2 cellular contexts compared by ENCODE assay signal in genomic region chr2:151305129-151305691, GRCh38.
TF ChIP-seq lines count a peak whose summit lies in the region.

No MANE protein-coding gene starts in this region.

TF ChIP-seq in HepG2, 621 proteins besides CTCF, POLR2A, EP300 and RAD21:
- TF ChIP-seq ZFP62 (CRISPR knock-in tag; IDR thresholded peaks at IDR 0.05) (no peak), PCBP2 (optimal IDR thresholded peaks at IDR 0.05; ENCODE audit: low read depth, low read length, poor library complexity, severe bottlenecking) (peak; percentile 35), HNRNPK (IDR thresholded peaks at IDR 0.05; ENCODE audit: low read depth, low read length, poor library complexity, severe bottlenecking) (peak; percentile 89)

TF ChIP-seq in SK-N-SH, 30 proteins besides CTCF, POLR2A, EP300 and RAD21:
- TF ChIP-seq PBX3 (IDR thresholded peaks at IDR 0.05) = no peak
- no peak for TF ChIP-seq MAX (IDR thresholded peaks at IDR 0.05; ENCODE audit: low read depth)
- no peak for TF ChIP-seq REST (IDR thresholded peaks at IDR 0.05; ENCODE audit: low read depth, low read length)
- TF ChIP-seq JUND (IDR thresholded peaks at IDR 0.05) = no peak
- TF ChIP-seq NRF1 (IDR thresholded peaks at IDR 0.05; ENCODE audit: low read depth, low read length) = no peak
- TF ChIP-seq SIN3A (IDR thresholded peaks at IDR 0.05; ENCODE audit: borderline replicate concordance, low read depth, low read length) = no peak
- TF ChIP-seq YY1 (IDR thresholded peaks at IDR 0.05; ENCODE audit: low read depth) = no peak
- TF ChIP-seq RXRA (IDR thresholded peaks at IDR 0.05; ENCODE audit: borderline replicate concordance, low read depth) = no peak
- no peak for TF ChIP-seq TCF12 (IDR thresholded peaks at IDR 0.05)
- no peak for TF ChIP-seq POLR2AphosphoS5 (IDR thresholded peaks at IDR 0.05; ENCODE audit: low read depth, low read length)
- TF ChIP-seq SMC3 (IDR thresholded peaks at IDR 0.05; ENCODE audit: low read depth, low read length) = no peak
- no peak for TF ChIP-seq TEAD4 (IDR thresholded peaks at IDR 0.05; ENCODE audit: borderline replicate concordance, insufficient read depth)
